Comparison of ENCODE assay signal across 1 cellular context in the genomic region with DNA sequence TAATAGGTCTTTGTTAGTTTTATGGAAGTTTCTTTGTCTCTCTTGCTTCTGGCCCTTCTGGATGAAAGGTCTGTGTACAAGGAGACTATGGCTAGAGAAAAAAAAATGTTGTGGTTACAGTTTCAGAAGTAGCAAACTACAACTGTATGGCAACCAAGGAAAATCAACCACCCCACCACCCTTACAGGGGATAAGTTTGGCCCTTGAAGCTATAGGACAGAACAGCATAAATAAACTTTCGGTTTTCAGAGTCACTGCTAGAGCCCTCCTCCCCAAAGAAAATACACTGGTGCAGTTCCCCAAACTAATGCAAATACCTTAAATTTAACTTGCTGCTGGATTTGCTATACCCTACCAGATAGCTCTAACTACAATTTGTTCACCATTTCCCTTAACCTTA.
TF ChIP-seq lines count a peak whose summit lies in the region.

No MANE protein-coding gene starts in this region.

TF ChIP-seq in SK-N-SH, 30 proteins besides CTCF, POLR2A, EP300 and RAD21 (continued from another document):
- TF ChIP-seq, protein P1, sequence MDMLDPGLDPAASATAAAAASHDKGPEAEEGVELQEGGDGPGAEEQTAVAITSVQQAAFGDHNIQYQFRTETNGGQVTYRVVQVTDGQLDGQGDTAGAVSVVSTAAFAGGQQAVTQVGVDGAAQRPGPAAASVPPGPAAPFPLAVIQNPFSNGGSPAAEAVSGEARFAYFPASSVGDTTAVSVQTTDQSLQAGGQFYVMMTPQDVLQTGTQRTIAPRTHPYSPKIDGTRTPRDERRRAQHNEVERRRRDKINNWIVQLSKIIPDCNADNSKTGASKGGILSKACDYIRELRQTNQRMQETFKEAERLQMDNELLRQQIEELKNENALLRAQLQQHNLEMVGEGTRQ (IDR thresholded peaks at IDR 0.05; ENCODE audit: borderline replicate concordance, low read depth, low read length), result no peak
- TF ChIP-seq FOXM1 (IDR thresholded peaks at IDR 0.05; ENCODE audit: low read depth), result no peak
